ENCODE assay signal across 17 cellular contexts in the genomic region with DNA sequence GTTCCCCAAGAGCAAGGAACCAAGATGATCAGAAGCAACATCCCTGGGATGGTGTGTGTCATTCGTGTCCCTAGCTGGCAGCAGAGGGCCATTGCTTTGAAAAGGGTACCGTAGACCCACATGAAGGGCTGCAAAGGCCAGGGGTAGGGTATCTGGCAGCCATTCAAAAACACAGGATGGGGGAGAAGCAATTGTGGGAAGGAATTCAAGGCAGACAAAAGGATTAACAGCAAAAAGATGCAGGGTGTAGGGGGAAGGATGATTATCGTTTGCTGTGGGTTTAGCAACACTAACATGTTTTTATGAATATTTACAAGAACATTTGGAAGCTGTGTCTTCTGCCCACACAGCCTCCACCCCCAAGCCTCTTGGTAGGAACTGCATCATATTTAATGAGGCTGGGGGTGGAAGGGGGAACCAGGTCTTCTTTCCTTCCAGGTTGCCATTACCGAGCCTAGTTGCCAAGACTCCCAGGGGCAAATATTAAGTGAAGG.
DNase-seq lines count a peak whose midpoint lies in the region; TF ChIP-seq lines count a peak whose summit lies in the region.
"Had no signal": no experiment of that assay in that cellular context is flagged by ENCODE, and none has a peak within 500 bp of the region (broad histone marks: within the 10 kb centered on the region; RNA-seq: fewer than 3 reads in every experiment).

No MANE protein-coding gene starts in this region.

- no peaks in the 10 kb centered on the region for H3K36me3 ChIP-seq in H7 (replicated peaks; ENCODE audit: control insufficient read depth, insufficient read depth, low read length)
- H3K36me3 ChIP-seq in parathyroid adenoma (ENCODE audit: control insufficient read depth, insufficient read depth, low read length) = no peaks in the 10 kb centered on the region
- no peaks in the 10 kb centered on the region for H3K36me3 ChIP-seq in right atrium auricular region

- H3K27me3 ChIP-seq in H7 (ENCODE audit: control insufficient read depth, insufficient read depth, low read length) = no peaks in the 10 kb centered on the region
- H3K27me3 ChIP-seq in parathyroid adenoma (ENCODE audit: control insufficient read depth, insufficient read depth, low read length) = no peaks in the 10 kb centered on the region
- no peaks in the 10 kb centered on the region for H3K27me3 ChIP-seq in right atrium auricular region

- TF ChIP-seq CTCF in brain (conservative IDR thresholded peaks at IDR 0.05) (no peak), parathyroid adenoma (IDR thresholded peaks at IDR 0.05) (no peak), right atrium auricular region (IDR thresholded peaks at IDR 0.05) (no peak)

- H3K27me3 Mint-ChIP-seq in brain = no peaks in the 10 kb centered on the region
- H3K27me3 Mint-ChIP-seq: CD4-positive, CD25-positive, alpha-beta regulatory T cell; IgD-negative memory B cell had no signal

- H3K9ac ChIP-seq in parathyroid adenoma = no peak overlapping the region
- H3K9ac ChIP-seq: GM23248 had no signal

- H3K4me3 Mint-ChIP-seq in brain = peak overlapping the region in 4 of 5 experiments; percentile 46 to 81 (median 60)
- H3K4me3 Mint-ChIP-seq: CD4-positive, CD25-positive, alpha-beta regulatory T cell; IgD-negative memory B cell had no signal

- H3K27ac Mint-ChIP-seq in brain = peak overlapping the region; percentile 42 to 99 (median 97)
- H3K27ac Mint-ChIP-seq: CD4-positive, CD25-positive, alpha-beta regulatory T cell; IgD-negative memory B cell had no signal

- H3K9me3 ChIP-seq in parathyroid adenoma (ENCODE audit: control insufficient read depth, low read length) (no peaks in the 10 kb centered on the region), right atrium auricular region (no peaks in the 10 kb centered on the region)

- H3K36me3 Mint-ChIP-seq in brain = no peaks in the 10 kb centered on the region
- H3K36me3 Mint-ChIP-seq: CD4-positive, CD25-positive, alpha-beta regulatory T cell; IgD-negative memory B cell had no signal

- H3K4me3 ChIP-seq in H7 (ENCODE audit: insufficient read depth, low read depth, low read length) (no peak overlapping the region), parathyroid adenoma (ENCODE audit: low read depth, low read length) (no peak overlapping the region), right atrium auricular region (no peak overlapping the region)
- H3K4me3 ChIP-seq: GM12878, GM23248 had no signal

- no peak overlapping the region for H3K4me2 ChIP-seq in parathyroid adenoma (ENCODE audit: low read length)

- H2AFZ ChIP-seq in parathyroid adenoma = peak overlapping the region; percentile 11
- H2AFZ ChIP-seq: GM23248 had no signal

- H3K4me1 Mint-ChIP-seq in brain = peaks cover 24% of the 10 kb centered on the region
- H3K4me1 Mint-ChIP-seq: CD4-positive, CD25-positive, alpha-beta regulatory T cell; IgD-negative memory B cell had no signal

- H3K79me2 ChIP-seq in parathyroid adenoma = no peaks in the 10 kb centered on the region

- no peak overlapping the region for H3K27ac ChIP-seq in parathyroid adenoma
- no peak overlapping the region for H3K27ac ChIP-seq in right atrium auricular region
- H3K27ac ChIP-seq: GM23248 had no signal

- H3K9me3 Mint-ChIP-seq in brain = no peaks in the 10 kb centered on the region
- H3K9me3 Mint-ChIP-seq: CD4-positive, CD25-positive, alpha-beta regulatory T cell; IgD-negative memory B cell had no signal

- H3K4me1 ChIP-seq in parathyroid adenoma (no peaks in the 10 kb centered on the region), right atrium auricular region (no peaks in the 10 kb centered on the region)

- DNase-seq in NCI-H446 (lab: John Stamatoyannopoulos, UW) = peak; percentile 53 to 82
- DNase-seq in NCI-H446 treated with DMSO at 0.1 percent for 48 hours (lab: John Stamatoyannopoulos, UW) = no peak
- DNase-seq in H7 = peak; percentile 16
- no peak for DNase-seq in activated T-cell treated with anti-CD3 and anti-CD28 coated beads, Interleukin-2, amount 50 U/mL, for 48 hours
- no peak for DNase-seq in MV-4-11 (lab: John Stamatoyannopoulos, UW)
- DNase-seq in right atrium auricular region (ENCODE audit: low spot score) = no peak
- DNase-seq: CD4-positive, CD25-positive, alpha-beta regulatory T cell; DND-41; NCI-H1417 treated with DMSO at 0.1 percent for 48 hours; NCI-H2029 treated with DMSO at 0.1 percent for 48 hours; NCI-H524 treated with DMSO at 0.1 percent for 48 hours; NCI-H82 had no signal

Comparison
In these comparisons a context has a peak if more than half of its experiments do, and no peak if none do; other contexts are left out.
1. DNase-seq: peak in NCI-H446 (2 of 2) and H7 (single experiment); none in NCI-H446 treated with DMSO at 0.1 percent for 48 hours (single experiment), activated T-cell treated with anti-CD3 and anti-CD28 coated beads, Interleukin-2, amount 50 U/mL, for 48 hours (0 of 2), MV-4-11 (single experiment) and right atrium auricular region (single experiment).